11 cellular contexts compared by ENCODE assay signal in genomic region chr13:39306639-39307589, GRCh38.
DNase-seq lines count a peak whose midpoint lies in the region; ATAC-seq, FAIRE-seq and TF ChIP-seq lines count a peak whose summit lies in the region.
"Had no signal": no experiment of that assay in that cellular context is flagged by ENCODE, and none has a peak within 500 bp of the region (broad histone marks: within the 10 kb centered on the region; RNA-seq: fewer than 3 reads in every experiment).

No MANE protein-coding gene starts in this region.

- WGBS in HepG2 (ENCODE audit: low lambda C conversion rate) = 28% methylated on average over 16 of the region's 16 CpGs

- TF ChIP-seq RAD21 in HepG2 (CRISPR knock-in tag; IDR thresholded peaks at IDR 0.05) = no peak

- H3K27me3 Mint-ChIP-seq in activated naive CD8-positive, alpha-beta T cell treated with anti-CD3 and anti-CD28 coated beads for 36 hours = no peaks in the 10 kb centered on the region

- CTCF ChIA-PET in HepG2 (lab: Yijun Ruan, JAX; ENCODE audit: low intra/inter-chr PET ratio, low total read pairs) = no interaction called here

- no peak overlapping the region for H3K27ac Mint-ChIP-seq in activated naive CD8-positive, alpha-beta T cell treated with anti-CD3 and anti-CD28 coated beads for 36 hours
- H3K27ac Mint-ChIP-seq: effector memory CD8-positive, alpha-beta T cell had no signal

- H3K4me2 ChIP-seq in HepG2 (ENCODE audit: low read depth, low read length) = no peak overlapping the region

- H2AFZ ChIP-seq in HepG2 (ENCODE audit: low read length) = no peak overlapping the region

- no peak for TF ChIP-seq POLR2A in GM18505 (IDR thresholded peaks at IDR 0.05; ENCODE audit: borderline replicate concordance, extremely low read depth, insufficient read depth, insufficient read length)
- no peak for TF ChIP-seq POLR2A in HepG2 (IDR thresholded peaks at IDR 0.05; ENCODE audit: insufficient read depth in 1 of 2, low read depth in 2 of 2, low read length in 2 of 2)

- no peaks in the 10 kb centered on the region for H3K36me3 Mint-ChIP-seq in activated naive CD8-positive, alpha-beta T cell treated with anti-CD3 and anti-CD28 coated beads for 36 hours

- intact Hi-C loops in HepG2 (cut with micrococcal nuclease; ENCODE audit: unreplicated experiment) = no loop called here

- no peak overlapping the region for H3K9ac ChIP-seq in HepG2 (ENCODE audit: insufficient read depth, low read depth, low read length)

- in situ Hi-C loops in HepG2 (cut with HindIII; ENCODE audit: extremely low pct_ligation_motif_present, low pct_unique_long_range_greater_than_20kb) = no loop called here

- H4K20me1 ChIP-seq in HepG2 (ENCODE audit: insufficient read depth, low read length) = no peaks in the 10 kb centered on the region

- FAIRE-seq in HepG2 (lab: Jason Lieb, UNC) = no peak

- H3K36me3 ChIP-seq in HepG2 (replicated peaks in 1 of 2; ENCODE audit: control insufficient read depth in 1 of 2, insufficient read depth in 2 of 2, low read length in 2 of 2) (no peaks in the 10 kb centered on the region), WERI-Rb-1 (no peaks in the 10 kb centered on the region)

- TF ChIP-seq CTCF in HepG2 (CRISPR knock-in tag; IDR thresholded peaks at IDR 0.05) (no peak), omental fat pad (IDR thresholded peaks at IDR 0.05) (no peak), WERI-Rb-1 (IDR thresholded peaks at IDR 0.05; ENCODE audit: low read depth, low read length) (no peak)

- no peaks in the 10 kb centered on the region for H3K4me1 Mint-ChIP-seq in activated naive CD8-positive, alpha-beta T cell treated with anti-CD3 and anti-CD28 coated beads for 36 hours

- no peak overlapping the region for H3K4me3 Mint-ChIP-seq in activated naive CD8-positive, alpha-beta T cell treated with anti-CD3 and anti-CD28 coated beads for 36 hours
- H3K4me3 Mint-ChIP-seq: effector memory CD8-positive, alpha-beta T cell had no signal

- H3K27me3 ChIP-seq in HepG2 (ENCODE audit: control insufficient read depth in 1 of 2, insufficient read depth in 2 of 2, low read length in 2 of 2) (no peaks in the 10 kb centered on the region), WERI-Rb-1 (ENCODE audit: insufficient read depth, low read depth, severe bottlenecking) (no peaks in the 10 kb centered on the region)

- TF ChIP-seq EP300 in HepG2 (IDR thresholded peaks at IDR 0.05; ENCODE audit: low read depth in 2 of 2, low read length in 2 of 2) (no peak), HepG2 (CRISPR knock-in tag; IDR thresholded peaks at IDR 0.05; ENCODE audit: borderline replicate concordance) (no peak)

- no TSS peak for BruUV-seq in HepG2 (replicated peaks; lab: Mats Ljungman, UMichigan)

- H3K4me3 ChIP-seq in HepG2 (replicated peaks in 1 of 3; ENCODE audit: insufficient read depth in 1 of 3, low read depth in 2 of 3, low read length in 3 of 3) (no peak overlapping the region), WERI-Rb-1 (ENCODE audit: low read depth, low read length) (no peak overlapping the region)
- H3K4me3 ChIP-seq: skin epidermis had no signal

- POLR2A ChIA-PET in HepG2 (lab: Yijun Ruan, JAX) = no interaction called here

- H3K9me3 ChIP-seq in HepG2 (ENCODE audit: low read length) (no peaks in the 10 kb centered on the region), WERI-Rb-1 (ENCODE audit: severe bottlenecking) (no peaks in the 10 kb centered on the region)

- H3K79me2 ChIP-seq in HepG2 (ENCODE audit: insufficient read depth, low read length) = no peaks in the 10 kb centered on the region

- no peaks in the 10 kb centered on the region for H3K4me1 ChIP-seq in HepG2 (ENCODE audit: insufficient read depth, low read length)

- DNase-seq in activated naive CD8-positive, alpha-beta T cell treated with anti-CD3 and anti-CD28 coated beads for 36 hours = peak; percentile 1
- DNase-seq in HepG2 (ENCODE audit: low spot score) (no peak), omental fat pad (ENCODE audit: low spot score) (no peak), WERI-Rb-1 (no peak), RPMI8226 (no peak)
- DNase-seq: DMS53; effector memory CD8-positive, alpha-beta T cell had no signal

- H3K27ac ChIP-seq in HepG2 (ENCODE audit: extremely low read length, insufficient read depth, low read length) = no peak overlapping the region
- no peak overlapping the region for H3K27ac ChIP-seq in WERI-Rb-1
- H3K27ac ChIP-seq: skin epidermis had no signal

- ATAC-seq in GM18505 (IDR thresholded peaks at IDR 0.05; ENCODE audit: unreplicated experiment) = peak; percentile 94
- ATAC-seq in GM19455 (IDR thresholded peaks at IDR 0.05; ENCODE audit: unreplicated experiment) = peak; percentile 89
- ATAC-seq in HG03064 (IDR thresholded peaks at IDR 0.05; ENCODE audit: low read depth, unreplicated experiment) = peak; percentile 95
- no peak for ATAC-seq in HepG2
- ATAC-seq in omental fat pad (ENCODE audit: low FRiP score) = no peak
- ATAC-seq: effector memory CD8-positive, alpha-beta T cell had no signal

- no peaks in the 10 kb centered on the region for H3K9me3 Mint-ChIP-seq in activated naive CD8-positive, alpha-beta T cell treated with anti-CD3 and anti-CD28 coated beads for 36 hours

TF ChIP-seq in HepG2, 621 proteins besides CTCF, POLR2A, EP300 and RAD21:
- TF ChIP-seq SP4 (CRISPR knock-in tag; IDR thresholded peaks at IDR 0.05) = no peak
- TF ChIP-seq PREB (CRISPR knock-in tag; IDR thresholded peaks at IDR 0.05) = no peak
- TF ChIP-seq HOXA9 (CRISPR knock-in tag; IDR thresholded peaks at IDR 0.05; ENCODE audit: borderline replicate concordance) = no peak
- no peak for TF ChIP-seq RFXANK (CRISPR knock-in tag; IDR thresholded peaks at IDR 0.05)
- no peak for TF ChIP-seq ZNF570 (CRISPR knock-in tag; IDR thresholded peaks at IDR 0.05; ENCODE audit: borderline replicate concordance)
- no peak for TF ChIP-seq TRIM24 (CRISPR knock-in tag; IDR thresholded peaks at IDR 0.05)
- no peak for TF ChIP-seq FOXK2 (IDR thresholded peaks at IDR 0.05)
- TF ChIP-seq HOMEZ (CRISPR knock-in tag; IDR thresholded peaks at IDR 0.05; ENCODE audit: low read depth) = no peak

Comparison
In these comparisons a context has a peak if more than half of its experiments do, and no peak if none do; other contexts are left out.
1. ATAC-seq: peak in GM18505 (single experiment), GM19455 (single experiment) and HG03064 (single experiment); none in HepG2 (single experiment) and omental fat pad (single experiment).